ENCODE assay signal across 10 cellular contexts in the genomic region with DNA sequence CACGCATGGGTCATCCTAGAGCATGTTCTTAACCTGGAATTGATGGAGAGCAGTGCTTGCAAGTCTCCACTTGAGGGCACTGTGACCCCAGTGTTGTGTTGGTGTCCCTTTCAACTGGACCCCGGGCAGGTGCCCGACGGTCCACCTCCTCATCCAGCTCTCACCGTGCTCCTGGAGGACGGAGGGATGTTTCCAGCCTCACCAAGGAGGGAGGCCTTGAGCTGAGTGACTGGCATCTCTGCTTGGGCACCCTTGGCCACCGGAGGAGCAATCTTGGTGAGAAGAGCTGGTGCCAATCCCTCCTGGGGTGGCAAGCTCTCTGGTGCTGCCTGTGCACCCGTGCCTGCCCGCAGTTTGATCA. TPM values are rescaled to one million over a fixed set of nuclear protein-coding genes. Genes with fewer than 3 reads are reported as not detected.
DNase-seq lines count a peak whose midpoint lies in the region; ATAC-seq and TF ChIP-seq lines count a peak whose summit lies in the region.
"Had no signal": no experiment of that assay in that cellular context is flagged by ENCODE, and none has a peak within 500 bp of the region (broad histone marks: within the 10 kb centered on the region; RNA-seq: fewer than 3 reads in every experiment).

No MANE protein-coding gene starts in this region.

- no peaks in the 10 kb centered on the region for H3K9me3 Mint-ChIP-seq in activated T-cell treated with anti-CD3 and anti-CD28 coated beads, Interleukin-2, amount 50 U/mL, for 24 hours

- H3K36me3 ChIP-seq in HCT116 (ENCODE audit: control insufficient read depth in 1 of 2, insufficient read depth in 2 of 2, low read length in 2 of 2), result no peaks in the 10 kb centered on the region
- H3K36me3 ChIP-seq in liver (ENCODE audit: control insufficient read depth in 4 of 4, insufficient read depth in 3 of 4, low read depth in 1 of 4, low read length in 3 of 4), result no peaks in the 10 kb centered on the region
- no peaks in the 10 kb centered on the region for H3K36me3 ChIP-seq in gastroesophageal sphincter

- H3K4me3 Mint-ChIP-seq in activated T-cell treated with anti-CD3 and anti-CD28 coated beads, Interleukin-2, amount 50 U/mL, for 24 hours, result no peak overlapping the region
- H3K4me3 Mint-ChIP-seq: activated naive CD8-positive, alpha-beta T cell had no signal

- no peak overlapping the region for H3K4me2 ChIP-seq in HCT116 (ENCODE audit: low read length)

- no peak overlapping the region for H3K9ac ChIP-seq in HCT116 (ENCODE audit: low read length)
- no peak overlapping the region for H3K9ac ChIP-seq in liver (ENCODE audit: low read depth in 1 of 2, low read length in 2 of 2)

- H3K4me1 ChIP-seq in HCT116 (ENCODE audit: control insufficient read depth in 1 of 2, insufficient read depth in 2 of 2, low read length in 2 of 2) (no peaks in the 10 kb centered on the region), liver (ENCODE audit: control insufficient read depth in 4 of 4, insufficient read depth in 4 of 4, low read length in 3 of 4) (no peaks in the 10 kb centered on the region), gastroesophageal sphincter (no peaks in the 10 kb centered on the region)

- no peaks in the 10 kb centered on the region for H3K9me2 ChIP-seq in HCT116 (ENCODE audit: insufficient read depth)

- no TSS peak for BruUV-seq in HCT116 (replicated peaks; lab: Mats Ljungman, UMichigan)

- H3K27me3 Mint-ChIP-seq in activated T-cell treated with anti-CD3 and anti-CD28 coated beads, Interleukin-2, amount 50 U/mL, for 24 hours, result peaks cover 36% of the 10 kb centered on the region

- no peaks in the 10 kb centered on the region for H3K4me1 Mint-ChIP-seq in activated T-cell treated with anti-CD3 and anti-CD28 coated beads, Interleukin-2, amount 50 U/mL, for 24 hours (ENCODE audit: low read depth)

- H3K4me3 ChIP-seq in HCT116 (replicated peaks in 1 of 2; ENCODE audit: low read depth in 1 of 2, low read length in 2 of 2) (no peak overlapping the region), WI38 (ENCODE audit: low read depth, low read length) (no peak overlapping the region), liver (ENCODE audit: low read depth in 1 of 3, low read length in 3 of 3) (no peak overlapping the region), gastroesophageal sphincter (no peak overlapping the region)
- H3K4me3 ChIP-seq: skin epidermis had no signal

- TF ChIP-seq RAD21 in HCT116 (IDR thresholded peaks at IDR 0.05; ENCODE audit: low read depth) (peak; percentile 43), liver (IDR thresholded peaks at IDR 0.05) (peak; percentile 31 to 73)

- TF ChIP-seq CTCF in HCT116 (IDR thresholded peaks at IDR 0.05 in 2 of 3, conservative IDR thresholded peaks at IDR 0.05 in 1 of 3; ENCODE audit: borderline replicate concordance in 1 of 3, insufficient read depth in 1 of 3, low read depth in 2 of 3, low read length in 2 of 3) (peak; percentile 31 to 69 (median 65); a peak in 5 of 6 replicates), WI38 (IDR thresholded peaks at IDR 0.05; ENCODE audit: low read depth, low read length) (peak; percentile 71), liver (IDR thresholded peaks at IDR 0.05; ENCODE audit: low read depth, low read length, missing input control) (peak; percentile 33), gastroesophageal sphincter (IDR thresholded peaks at IDR 0.05) (peak in 1 of 4 experiments; percentile 38)

- no peaks in the 10 kb centered on the region for H3K9me3 ChIP-seq in HCT116 (ENCODE audit: control insufficient read depth in 1 of 2, insufficient read depth in 1 of 2, low read depth in 1 of 2, low read length in 2 of 2)
- H3K9me3 ChIP-seq in liver (ENCODE audit: control insufficient read depth in 4 of 4, low read length in 3 of 4), result no peaks in the 10 kb centered on the region
- peaks cover 0 to 31% (median 0%) of the 10 kb centered on the region in 3 donors for H3K9me3 ChIP-seq in gastroesophageal sphincter

- H3K27me3 ChIP-seq in HCT116 (ENCODE audit: insufficient read depth, low read length), result no peaks in the 10 kb centered on the region
- H3K27me3 ChIP-seq in liver (ENCODE audit: control insufficient read depth in 4 of 4, insufficient read depth in 4 of 4, low read length in 3 of 4), result peaks cover 0 to 3% (median 0%) of the 10 kb centered on the region in 4 donors
- peaks cover 17% of the 10 kb centered on the region for H3K27me3 ChIP-seq in gastroesophageal sphincter

- DNase-seq in D341Med (ENCODE audit: low spot score) (peak; percentile 48), HCT116 (ENCODE audit: low read depth, low spot score) (no peak), NCI-H2171 treated with DMSO at 0.1 percent for 48 hours (lab: John Stamatoyannopoulos, UW) (no peak)
- DNase-seq in activated T-cell treated with anti-CD3 and anti-CD28 coated beads, Interleukin-2, amount 50 U/mL, for 24 hours, result no peak

- intact Hi-C loops in HCT116 (cut with micrococcal nuclease), result no loop called here

- CTCF ChIA-PET in HCT116 (lab: Charles Lee), result interaction anchor here (1.3 to 1.4 kb wide), 2 partner anchors 14 to 752 kb away, joined by 4 read pairs; no protein-coding TSS in a partner anchor

- ATAC-seq in HCT116 (peak; percentile 84), HG03039 (IDR thresholded peaks at IDR 0.05; ENCODE audit: unreplicated experiment) (no peak), gastroesophageal sphincter (no peak)

- no peaks in the 10 kb centered on the region for H4K20me1 ChIP-seq in HCT116 (ENCODE audit: insufficient read depth)

- TF ChIP-seq EP300 in gastroesophageal sphincter (IDR thresholded peaks at IDR 0.05), result no peak

- no peak overlapping the region for H2AFZ ChIP-seq in HCT116 (ENCODE audit: low read depth, low read length, poor library complexity, severe bottlenecking)

- H3K36me3 Mint-ChIP-seq in activated T-cell treated with anti-CD3 and anti-CD28 coated beads, Interleukin-2, amount 50 U/mL, for 24 hours (ENCODE audit: low read depth), result no peaks in the 10 kb centered on the region
- H3K36me3 Mint-ChIP-seq: activated naive CD8-positive, alpha-beta T cell had no signal

- TF ChIP-seq POLR2A in HCT116 (IDR thresholded peaks at IDR 0.05; ENCODE audit: borderline replicate concordance, extremely low read depth, insufficient read depth, insufficient read length) (no peak), gastroesophageal sphincter (IDR thresholded peaks at IDR 0.05) (no peak)

- 45% methylated on average over 9 of the region's 9 CpGs for WGBS in liver
- WGBS in gastroesophageal sphincter (ENCODE audit: low coverage in 1 of 2), 2 donors, result 50 to 57% methylated on average over 1 of the region's 9 CpGs

- RAD21 ChIA-PET in HCT116 (lab: Charles Lee; ENCODE audit: low non-redundant PET in 1 of 2, low total read pairs in 2 of 2, uncharacterized antibody in 2 of 2, unreplicated experiment in 2 of 2), result no interaction called here

- H3K27ac ChIP-seq in HCT116 (ENCODE audit: low read depth, low read length) (no peak overlapping the region), liver (ENCODE audit: low read depth in 1 of 2, low read length in 2 of 2) (no peak overlapping the region), gastroesophageal sphincter (no peak overlapping the region)
- H3K27ac ChIP-seq: skin epidermis had no signal

- no peak overlapping the region for H3K27ac Mint-ChIP-seq in activated T-cell treated with anti-CD3 and anti-CD28 coated beads, Interleukin-2, amount 50 U/mL, for 24 hours
- H3K27ac Mint-ChIP-seq: activated naive CD8-positive, alpha-beta T cell had no signal

- H3K79me2 ChIP-seq in HCT116 (ENCODE audit: insufficient read depth, low read length), result no peaks in the 10 kb centered on the region

- POLR2A ChIA-PET in HCT116 (lab: Charles Lee), result no interaction called here

TF ChIP-seq in HCT116, 20 proteins besides CTCF, POLR2A, EP300 and RAD21 (continues in another document):
- TF ChIP-seq ZNF274 (IDR thresholded peaks at IDR 0.05; ENCODE audit: low read depth, low read length) (no peak), TCF7L2 (IDR thresholded peaks at IDR 0.05; ENCODE audit: borderline replicate concordance, extremely low read depth, insufficient read depth, insufficient read length) (no peak)

TF ChIP-seq in liver, 16 proteins besides CTCF, POLR2A, EP300 and RAD21:
- TF ChIP-seq JUND (IDR thresholded peaks at IDR 0.05), result no peak
- TF ChIP-seq, protein P1, sequence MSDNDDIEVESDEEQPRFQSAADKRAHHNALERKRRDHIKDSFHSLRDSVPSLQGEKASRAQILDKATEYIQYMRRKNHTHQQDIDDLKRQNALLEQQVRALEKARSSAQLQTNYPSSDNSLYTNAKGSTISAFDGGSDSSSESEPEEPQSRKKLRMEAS (IDR thresholded peaks at IDR 0.05), result no peak
- no peak for TF ChIP-seq YY1 (IDR thresholded peaks at IDR 0.05)
- no peak for TF ChIP-seq FOXA2 (IDR thresholded peaks at IDR 0.05)
- no peak for TF ChIP-seq SP1 (IDR thresholded peaks at IDR 0.05)
- TF ChIP-seq HNF4A (conservative IDR thresholded peaks at IDR 0.05), result no peak
- no peak for TF ChIP-seq GABPA (IDR thresholded peaks at IDR 0.05 in 1 of 2, conservative IDR thresholded peaks at IDR 0.05 in 1 of 2)
- TF ChIP-seq, protein P2, sequence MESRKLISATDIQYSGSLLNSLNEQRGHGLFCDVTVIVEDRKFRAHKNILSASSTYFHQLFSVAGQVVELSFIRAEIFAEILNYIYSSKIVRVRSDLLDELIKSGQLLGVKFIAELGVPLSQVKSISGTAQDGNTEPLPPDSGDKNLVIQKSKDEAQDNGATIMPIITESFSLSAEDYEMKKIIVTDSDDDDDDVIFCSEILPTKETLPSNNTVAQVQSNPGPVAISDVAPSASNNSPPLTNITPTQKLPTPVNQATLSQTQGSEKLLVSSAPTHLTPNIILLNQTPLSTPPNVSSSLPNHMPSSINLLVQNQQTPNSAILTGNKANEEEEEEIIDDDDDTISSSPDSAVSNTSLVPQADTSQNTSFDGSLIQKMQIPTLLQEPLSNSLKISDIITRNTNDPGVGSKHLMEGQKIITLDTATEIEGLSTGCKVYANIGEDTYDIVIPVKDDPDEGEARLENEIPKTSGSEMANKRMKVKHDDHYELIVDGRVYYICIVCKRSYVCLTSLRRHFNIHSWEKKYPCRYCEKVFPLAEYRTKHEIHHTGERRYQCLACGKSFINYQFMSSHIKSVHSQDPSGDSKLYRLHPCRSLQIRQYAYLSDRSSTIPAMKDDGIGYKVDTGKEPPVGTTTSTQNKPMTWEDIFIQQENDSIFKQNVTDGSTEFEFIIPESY (IDR thresholded peaks at IDR 0.05), result no peak
- TF ChIP-seq HNF4G (IDR thresholded peaks at IDR 0.05), result no peak

RNA-seq across cellular contexts. Expression of gene ASB18, which starts 45.4 kb away (rescaled TPM):
- total RNA-seq in HCT116 (2021; ENCODE audit: unreplicated experiment), result not detected
- 0.17 and 0.30 TPM in 2 replicates for polyA plus RNA-seq in HCT116 (2012)
- not detected for total RNA-seq in liver
- not detected for polyA plus RNA-seq in liver
- total RNA-seq in gastroesophageal sphincter, result not detected
